Comparison of ENCODE assay signal across 3 cellular contexts in the genomic region with DNA sequence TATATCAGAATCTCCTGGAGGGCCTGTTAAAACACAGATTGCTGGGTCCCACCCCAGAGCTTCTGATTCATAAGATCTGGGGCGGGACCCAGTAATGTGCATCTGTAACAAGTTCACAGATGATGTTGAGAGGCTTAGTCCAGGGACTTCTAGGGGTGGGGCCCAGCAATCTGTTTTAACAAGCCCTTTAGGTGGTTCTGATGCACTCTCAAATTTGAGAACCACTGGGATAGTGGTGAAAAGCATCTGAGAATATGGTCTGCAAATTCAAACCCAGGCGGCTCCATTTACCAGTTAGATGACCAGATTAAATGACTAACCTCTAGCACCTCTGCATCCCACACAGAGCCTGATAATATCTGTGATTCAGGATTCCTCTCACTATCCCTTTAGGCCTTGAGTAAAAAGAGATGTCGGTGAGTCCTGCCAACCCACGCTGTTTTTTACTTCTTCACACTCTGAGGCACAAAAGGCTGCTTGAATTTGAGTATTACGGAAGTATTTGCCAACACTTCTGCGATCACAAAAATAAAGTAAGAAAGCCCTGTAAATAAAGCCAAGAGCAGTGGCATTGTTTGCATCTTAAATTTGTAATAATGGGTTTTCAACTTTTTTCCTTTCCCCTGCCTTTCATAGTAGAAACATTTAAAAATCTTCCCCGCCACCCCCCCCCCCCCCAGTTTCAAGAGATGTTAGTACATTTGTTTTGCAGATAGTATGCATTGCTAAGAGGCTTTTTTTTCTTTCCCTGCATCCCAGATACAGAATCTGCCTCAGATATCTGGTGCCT.
TF ChIP-seq lines count a peak whose summit lies in the region.

No MANE protein-coding gene starts in this region.

TF ChIP-seq in SK-N-SH, 30 proteins besides CTCF, POLR2A, EP300 and RAD21 (continues in another document):
- TF ChIP-seq RXRA (IDR thresholded peaks at IDR 0.05; ENCODE audit: borderline replicate concordance, low read depth): no peak
- peak; percentile 21; the same call in 1 of the 2 replicates for TF ChIP-seq GATA2 (CRISPR knock-in tag; IDR thresholded peaks at IDR 0.05)
- TF ChIP-seq POLR2AphosphoS5 (IDR thresholded peaks at IDR 0.05; ENCODE audit: low read depth, low read length): no peak
- no peak for TF ChIP-seq MXI1 (IDR thresholded peaks at IDR 0.05; ENCODE audit: low read depth, low read length)
- TF ChIP-seq, protein P1, sequence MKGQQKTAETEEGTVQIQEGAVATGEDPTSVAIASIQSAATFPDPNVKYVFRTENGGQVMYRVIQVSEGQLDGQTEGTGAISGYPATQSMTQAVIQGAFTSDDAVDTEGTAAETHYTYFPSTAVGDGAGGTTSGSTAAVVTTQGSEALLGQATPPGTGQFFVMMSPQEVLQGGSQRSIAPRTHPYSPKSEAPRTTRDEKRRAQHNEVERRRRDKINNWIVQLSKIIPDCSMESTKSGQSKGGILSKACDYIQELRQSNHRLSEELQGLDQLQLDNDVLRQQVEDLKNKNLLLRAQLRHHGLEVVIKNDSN (IDR thresholded peaks at IDR 0.05; ENCODE audit: borderline replicate concordance, low read depth): no peak
- TF ChIP-seq REST (IDR thresholded peaks at IDR 0.05; ENCODE audit: low read depth, low read length): no peak
- TF ChIP-seq MEF2A (IDR thresholded peaks at IDR 0.05; ENCODE audit: borderline replicate concordance, low read depth): no peak
- peak; percentile 34; the same call in 1 of the 2 replicates for TF ChIP-seq FOSL2 (IDR thresholded peaks at IDR 0.05; ENCODE audit: borderline replicate concordance, low read depth)
- no peak for TF ChIP-seq FOXM1 (IDR thresholded peaks at IDR 0.05; ENCODE audit: low read depth)
- no peak for TF ChIP-seq TEAD4 (IDR thresholded peaks at IDR 0.05; ENCODE audit: borderline replicate concordance, insufficient read depth)
- TF ChIP-seq JUND (IDR thresholded peaks at IDR 0.05): peak; percentile 29; the same call in 1 of the 2 replicates
- TF ChIP-seq GABPA (IDR thresholded peaks at IDR 0.05; ENCODE audit: low read depth): no peak
- no peak for TF ChIP-seq EZH2phosphoT487 (IDR thresholded peaks at IDR 0.05; ENCODE audit: borderline replicate concordance, low read depth)
- peak; percentile 55 for TF ChIP-seq TCF12 (IDR thresholded peaks at IDR 0.05)
- TF ChIP-seq, protein P2, sequence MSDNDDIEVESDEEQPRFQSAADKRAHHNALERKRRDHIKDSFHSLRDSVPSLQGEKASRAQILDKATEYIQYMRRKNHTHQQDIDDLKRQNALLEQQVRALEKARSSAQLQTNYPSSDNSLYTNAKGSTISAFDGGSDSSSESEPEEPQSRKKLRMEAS (IDR thresholded peaks at IDR 0.05; ENCODE audit: low read depth): no peak

TF ChIP-seq in SK-N-SH treated with all-trans-retinoic acid at 6 μM for 48 hours, 23 proteins besides CTCF, POLR2A, EP300 and RAD21:
- TF ChIP-seq CSDC2 (CRISPR knock-in tag; IDR thresholded peaks at IDR 0.05) (no peak), TOX (CRISPR knock-in tag; IDR thresholded peaks at IDR 0.05; ENCODE audit: borderline replicate concordance) (no peak), SNAI2 (CRISPR knock-in tag; IDR thresholded peaks at IDR 0.05) (no peak), CSRNP3 (CRISPR knock-in tag; IDR thresholded peaks at IDR 0.05) (no peak), ZNF565 (CRISPR knock-in tag; conservative IDR thresholded peaks at IDR 0.05; ENCODE audit: low read depth) (no peak), ZNF70 (CRISPR knock-in tag; IDR thresholded peaks at IDR 0.05) (no peak), ISL1 (CRISPR knock-in tag; IDR thresholded peaks at IDR 0.05) (no peak)
- TF ChIP-seq, protein P3, sequence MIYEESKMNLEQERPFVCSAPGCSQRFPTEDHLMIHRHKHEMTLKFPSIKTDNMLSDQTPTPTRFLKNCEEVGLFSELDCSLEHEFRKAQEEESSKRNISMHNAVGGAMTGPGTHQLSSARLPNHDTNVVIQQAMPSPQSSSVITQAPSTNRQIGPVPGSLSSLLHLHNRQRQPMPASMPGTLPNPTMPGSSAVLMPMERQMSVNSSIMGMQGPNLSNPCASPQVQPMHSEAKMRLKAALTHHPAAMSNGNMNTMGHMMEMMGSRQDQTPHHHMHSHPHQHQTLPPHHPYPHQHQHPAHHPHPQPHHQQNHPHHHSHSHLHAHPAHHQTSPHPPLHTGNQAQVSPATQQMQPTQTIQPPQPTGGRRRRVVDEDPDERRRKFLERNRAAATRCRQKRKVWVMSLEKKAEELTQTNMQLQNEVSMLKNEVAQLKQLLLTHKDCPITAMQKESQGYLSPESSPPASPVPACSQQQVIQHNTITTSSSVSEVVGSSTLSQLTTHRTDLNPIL (CRISPR knock-in tag; IDR thresholded peaks at IDR 0.05; ENCODE audit: low read depth): no peak

TF ChIP-seq in H1, 55 proteins besides CTCF, POLR2A, EP300 and RAD21:
- TF ChIP-seq TCF12 (IDR thresholded peaks at IDR 0.05; ENCODE audit: low read depth, low read length) (no peak), POU5F1 (IDR thresholded peaks at IDR 0.05; ENCODE audit: low read depth, low read length) (no peak), ATF3 (IDR thresholded peaks at IDR 0.05; ENCODE audit: insufficient read depth, low read depth, low read length) (peak; percentile 36; the same call in 1 of the 2 replicates)
